ENCODE assay signal across 30 cellular contexts in genomic region chr17:72075995-72076677, GRCh38. TPM values are rescaled to one million over a fixed set of nuclear protein-coding genes. Genes with fewer than 3 reads are reported as not detected.
"Had no signal": no experiment of that assay in that cellular context is flagged by ENCODE, and none has a peak within 500 bp of the region (broad histone marks: within the 10 kb centered on the region; RNA-seq: fewer than 3 reads in every experiment).

No MANE protein-coding gene starts in this region.

- H3K4me3 ChIP-seq: cardiac muscle cell, K562, SK-N-MC had no signal

- DNase-seq: activated B cell treated with CpG ODN at 0.5 μM for 24 hours; activated CD4-positive, alpha-beta memory T cell treated with anti-CD3 and anti-CD28 coated beads, Interleukin-2, amount 10 ng/mL, durations not matched to agents 7 days and 5 days; activated CD4-positive, alpha-beta T cell treated with anti-CD3 and anti-CD28 coated beads, Interleukin-2, amount 50 U/mL, for 1 hour; activated naive CD4-positive, alpha-beta T cell treated with anti-CD3 and anti-CD28 coated beads, Interleukin-2, amount 50 U/mL, for 16 hours; activated naive CD8-positive, alpha-beta T cell treated with anti-CD3 and anti-CD28 coated beads, Interleukin-2, amount 10 ng/mL, durations not matched to agents 7 days and 5 days; activated T-cell treated with anti-CD3 and anti-CD28 coated beads for 4 hours; activated T-cell treated with anti-CD3 and anti-CD28 coated beads, Interleukin-2, amount 50 U/mL, for 72 hours; aorta; Karpas-422; MM.1S; NCI-H1105; NCI-H1436; NCI-H1930; NCI-H2171; NCI-H226; NCI-H526; NCI-H774; NK-92 treated with Interleukin-12 subunit alpha and Interleukin-12 subunit beta, amount 100 ng/mL, for 24 hours; OCI-M1; RPMI8226; T-cell; T-helper 2 cell; T1000 had no signal

- H3K36me3 ChIP-seq: cardiac muscle cell had no signal

- FAIRE-seq: K562, TTC549 had no signal

- H3K27me3 ChIP-seq: cardiac muscle cell had no signal

- ATAC-seq: activated T-cell treated with anti-CD3 and anti-CD28 coated beads, Interleukin-2, amount 50 U/mL, for 72 hours; K562; Panc1; Right ventricle myocardium inferior; T-cell had no signal

- H3K27ac ChIP-seq: cardiac muscle cell, SK-N-MC had no signal

RNA-seq across cellular contexts. Expression of gene SOX9, which starts 44.7 kb away (rescaled TPM):
- total RNA-seq: activated CD4-positive, alpha-beta memory T cell treated with anti-CD3 and anti-CD28 coated beads, Interleukin-2, amount 10 ng/mL, durations not matched to agents 7 days and 5 days; activated CD8-positive, alpha-beta memory T cell treated with anti-CD3 and anti-CD28 coated beads for 36 hours; activated naive CD8-positive, alpha-beta T cell treated with anti-CD3 and anti-CD28 coated beads, Interleukin-2, amount 10 ng/mL, durations not matched to agents 7 days and 5 days; activated T-cell treated with anti-CD3 and anti-CD28 coated beads, Interleukin-2, amount 50 U/mL, for 72 hours had no signal
- polyA plus RNA-seq: K562 had no signal
